ENCODE assay signal across 23 cellular contexts in genomic region chr3:141204343-141204742, GRCh38. TPM values are rescaled to one million over a fixed set of nuclear protein-coding genes. Genes with fewer than 3 reads are reported as not detected.
DNase-seq lines count a peak whose midpoint lies in the region; ATAC-seq, FAIRE-seq and TF ChIP-seq lines count a peak whose summit lies in the region.
"Had no signal": no experiment of that assay in that cellular context is flagged by ENCODE, and none has a peak within 500 bp of the region (broad histone marks: within the 10 kb centered on the region; RNA-seq: fewer than 3 reads in every experiment).

No MANE protein-coding gene starts in this region.

- no peaks in the 10 kb centered on the region for H3K36me3 ChIP-seq in Karpas-422 (ENCODE audit: insufficient read depth, low read length)
- no peaks in the 10 kb centered on the region for H3K36me3 ChIP-seq in K562 (ENCODE audit: control insufficient read depth, insufficient read depth, low read length)
- H3K36me3 ChIP-seq: BE2C, HAP-1 had no signal

- peaks cover 2% of the 10 kb centered on the region for H3K27me3 Mint-ChIP-seq in glutamatergic neuron (ENCODE audit: unreplicated experiment)

- H3K9ac ChIP-seq in Karpas-422 (ENCODE audit: low read length) = no peak overlapping the region
- H3K9ac ChIP-seq in K562 (ENCODE audit: insufficient read depth in 1 of 2, low read depth in 2 of 2, low read length in 2 of 2) = no peak overlapping the region; a peak in 1 of 4 replicates

- peak; percentile 14 for DNase-seq in Karpas-422
- DNase-seq in K562 (ENCODE audit: extremely low read depth in 1 of 4, low spot score in 3 of 4) = no peak
- no peak for DNase-seq in glutamatergic neuron
- DNase-seq in stimulated activated effector memory CD8-positive, alpha-beta T cell treated with anti-CD3 and anti-CD28 coated beads, Interleukin-12 subunit alpha, Interleukin-12 subunit beta, amount 100 ng/mL, for 72 hours (ENCODE audit: low spot score in 2 of 2) = no peak
- no peak for DNase-seq in GOT3 (lab: John Stamatoyannopoulos, UW)
- no peak for DNase-seq in posterior vena cava (ENCODE audit: low spot score)
- DNase-seq: ACHN; BE2C; C1 segment of cervical spinal cord; CD4-positive, CD25-positive, alpha-beta regulatory T cell; CD8-positive, alpha-beta memory T cell; COR-L47; DMS 273 treated with DMSO at 0.1 percent for 48 hours; DMS53; DND-41; EL had no signal

- no peak for TF ChIP-seq EP300 in K562 (IDR thresholded peaks at IDR 0.05; ENCODE audit: low read length)

- H3K9me3 Mint-ChIP-seq in glutamatergic neuron (ENCODE audit: unreplicated experiment) = peaks cover 3% of the 10 kb centered on the region
- H3K9me3 Mint-ChIP-seq in stimulated activated effector memory CD8-positive, alpha-beta T cell treated with anti-CD3 and anti-CD28 coated beads, Interleukin-12 subunit alpha, Interleukin-12 subunit beta, amount 100 ng/mL, for 72 hours = no peaks in the 10 kb centered on the region
- H3K9me3 Mint-ChIP-seq: CD8-positive, alpha-beta memory T cell; IgD-negative memory B cell had no signal

- intact Hi-C loops in K562 (cut with micrococcal nuclease) (no loop called here), posterior vena cava (cut with DNase I) (no loop called here)

- no peaks in the 10 kb centered on the region for H3K4me1 ChIP-seq in Karpas-422 (ENCODE audit: low read length)
- no peaks in the 10 kb centered on the region; a peak in 1 of 5 replicates for H3K4me1 ChIP-seq in K562 (replicated peaks in 1 of 2; ENCODE audit: control insufficient read depth in 2 of 2, insufficient read depth in 2 of 2, low read length in 2 of 2)
- H3K4me1 ChIP-seq: BE2C, HAP-1 had no signal

- no peak for TF ChIP-seq RAD21 in K562 (CRISPR knock-in tag; conservative IDR thresholded peaks at IDR 0.05 in 1 of 2, IDR thresholded peaks at IDR 0.05 in 1 of 2)

- CTCF ChIA-PET in K562 (lab: Yijun Ruan, JAX; ENCODE audit: low intra/inter-chr PET ratio) = no interaction called here

- no peaks in the 10 kb centered on the region for H4K20me1 ChIP-seq in Karpas-422 (ENCODE audit: insufficient read depth, low read depth, low read length)
- no peaks in the 10 kb centered on the region for H4K20me1 ChIP-seq in K562 (replicated peaks; ENCODE audit: control insufficient read depth, insufficient read depth, low read length)

- ATAC-seq in K562 (no peak), GM21717 (IDR thresholded peaks at IDR 0.05; ENCODE audit: unreplicated experiment) (no peak)
- peak; percentile 51 for ATAC-seq in stimulated activated effector memory CD8-positive, alpha-beta T cell treated with anti-CD3 and anti-CD28 coated beads, Interleukin-12 subunit alpha, Interleukin-12 subunit beta, amount 100 ng/mL, for 72 hours
- ATAC-seq: HepG2 had no signal

- no peaks in the 10 kb centered on the region for H3K79me2 ChIP-seq in Karpas-422 (ENCODE audit: low read length)
- no peaks in the 10 kb centered on the region for H3K79me2 ChIP-seq in K562 (ENCODE audit: control insufficient read depth, insufficient read depth, low read length)

- 3% methylated on average over 4 of the region's 4 CpGs for WGBS in K562 (ENCODE audit: insufficient coverage, low coverage, missing lambda C conversion rate)

- no peaks in the 10 kb centered on the region for H3K9me1 ChIP-seq in K562 (ENCODE audit: control insufficient read depth, insufficient read depth, low read length)

- no peak for TF ChIP-seq POLR2A in K562 (conservative IDR thresholded peaks at IDR 0.05)

- POLR2A ChIA-PET in K562 (lab: Yijun Ruan, JAX) = no interaction called here

- no peak overlapping the region for H3K4me3 Mint-ChIP-seq in glutamatergic neuron (ENCODE audit: unreplicated experiment)
- H3K4me3 Mint-ChIP-seq in stimulated activated effector memory CD8-positive, alpha-beta T cell treated with anti-CD3 and anti-CD28 coated beads, Interleukin-12 subunit alpha, Interleukin-12 subunit beta, amount 100 ng/mL, for 72 hours = no peak overlapping the region
- H3K4me3 Mint-ChIP-seq: CD4-positive, CD25-positive, alpha-beta regulatory T cell; CD8-positive, alpha-beta memory T cell; IgD-negative memory B cell had no signal

- no peak overlapping the region for H2AFZ ChIP-seq in Karpas-422 (ENCODE audit: low read length)
- H2AFZ ChIP-seq in K562 (ENCODE audit: low read depth, low read length) = 0 out of 2 replicates have a peak overlapping the region, but pooled peaks have one; percentile 9

- H3K36me3 Mint-ChIP-seq in glutamatergic neuron (ENCODE audit: unreplicated experiment) = no peaks in the 10 kb centered on the region
- H3K36me3 Mint-ChIP-seq in stimulated activated effector memory CD8-positive, alpha-beta T cell treated with anti-CD3 and anti-CD28 coated beads, Interleukin-12 subunit alpha, Interleukin-12 subunit beta, amount 100 ng/mL, for 72 hours = no peaks in the 10 kb centered on the region
- H3K36me3 Mint-ChIP-seq: CD4-positive, CD25-positive, alpha-beta regulatory T cell; CD8-positive, alpha-beta memory T cell; IgD-negative memory B cell had no signal

- peak overlapping the region; percentile 14 for H3K27ac Mint-ChIP-seq in glutamatergic neuron (ENCODE audit: unreplicated experiment)
- H3K27ac Mint-ChIP-seq in stimulated activated effector memory CD8-positive, alpha-beta T cell treated with anti-CD3 and anti-CD28 coated beads, Interleukin-12 subunit alpha, Interleukin-12 subunit beta, amount 100 ng/mL, for 72 hours = peak overlapping the region; percentile 23
- H3K27ac Mint-ChIP-seq: IgD-negative memory B cell had no signal

- BruUV-seq in K562 (replicated peaks; lab: Mats Ljungman, UMichigan) = no TSS peak

- H3K9me2 ChIP-seq in Karpas-422 (replicated peaks; ENCODE audit: insufficient read depth, low read length) = no peaks in the 10 kb centered on the region

- no peak overlapping the region for H3K27ac ChIP-seq in Karpas-422 (ENCODE audit: low read length)
- no peak overlapping the region for H3K27ac ChIP-seq in K562 (ENCODE audit: extremely low read depth, low read depth, low read length)

- no peak overlapping the region for H3K4me3 ChIP-seq in Karpas-422 (ENCODE audit: low read length)
- no peak overlapping the region for H3K4me3 ChIP-seq in K562
- H3K4me3 ChIP-seq: HAP-1 had no signal

- H3K9me3 ChIP-seq in Karpas-422 (ENCODE audit: low read length) = no peaks in the 10 kb centered on the region
- H3K9me3 ChIP-seq in K562 (replicated peaks; ENCODE audit: control insufficient read depth, insufficient read depth, low read depth, low read length) = no peaks in the 10 kb centered on the region
- H3K9me3 ChIP-seq: BE2C, HAP-1 had no signal

- no peak for FAIRE-seq in K562 (lab: Jason Lieb, UNC)
- FAIRE-seq: A204.1, G401.6, GM12891, HepG2 had no signal

- H3K4me2 ChIP-seq in Karpas-422 (ENCODE audit: low read depth, low read length, poor library complexity, severe bottlenecking) (no peak overlapping the region), K562 (ENCODE audit: insufficient read depth, low read length) (no peak overlapping the region)

- in situ Hi-C loops in K562 (cut with MboI) = no loop called here

- TF ChIP-seq CTCF in K562 (IDR thresholded peaks at IDR 0.05 in 2 of 3, conservative IDR thresholded peaks at IDR 0.05 in 1 of 3; ENCODE audit: insufficient read depth in 2 of 3, low read depth in 1 of 3, low read length in 3 of 3) (no peak), glutamatergic neuron (IDR thresholded peaks at IDR 0.05; ENCODE audit: partially characterized antibody, unreplicated experiment) (no peak)

- H3K27me3 ChIP-seq in Karpas-422 (ENCODE audit: low read length) (no peaks in the 10 kb centered on the region), K562 (ENCODE audit: control insufficient read depth in 2 of 2, insufficient read depth in 2 of 2, low read length in 2 of 2) (peaks cover 2 to 9% of the 10 kb centered on the region in 2 experiments; a peak in 4 of 5 replicates)
- H3K27me3 ChIP-seq: BE2C had no signal

- H3K4me1 Mint-ChIP-seq in glutamatergic neuron (ENCODE audit: low read depth, unreplicated experiment) = no peaks in the 10 kb centered on the region
- no peaks in the 10 kb centered on the region for H3K4me1 Mint-ChIP-seq in stimulated activated effector memory CD8-positive, alpha-beta T cell treated with anti-CD3 and anti-CD28 coated beads, Interleukin-12 subunit alpha, Interleukin-12 subunit beta, amount 100 ng/mL, for 72 hours
- H3K4me1 Mint-ChIP-seq: CD4-positive, CD25-positive, alpha-beta regulatory T cell; CD8-positive, alpha-beta memory T cell; IgD-negative memory B cell had no signal

RNA-seq across cellular contexts. Expression of gene PXYLP1, which starts 27.3 kb away (rescaled TPM):
- total RNA-seq in Karpas-422 (2014; rRNA removed; shearing (Covaris generic); ENCODE audit: low replicate concordance) = 1.7 and 4.6 TPM in 2 replicates
- 2.6 and 4.2 TPM in 2 replicates for total RNA-seq in K562 (2011; cell fraction: chromatin; rRNA removed; ENCODE audit: low replicate concordance)
- total RNA-seq in K562 (2011; cell fraction: nucleolus; rRNA removed) = 1.2 and 2.4 TPM in 2 replicates
- 3.6 and 3.7 TPM in 2 replicates for total RNA-seq in K562 (2011; cell fraction: nucleoplasm; rRNA removed)
- 0.98 and 1.1 TPM in 2 replicates for total RNA-seq in K562 (2014; rRNA removed)
- 1.5 and 1.6 TPM in 2 replicates for total RNA-seq in K562 (2014; rRNA removed; fragmentation: Illumina TruSeq; extraction: Trizol)
- 0.98 and 1.0 TPM in 2 replicates for total RNA-seq in K562 (2015; rRNA removed; fragmentation: Illumina TruSeq; extraction: Trizol)
- 1.3 and 1.7 TPM in 2 replicates for total RNA-seq in K562 (2021)
- 1.6 and 2.7 TPM in 2 replicates for polyA plus RNA-seq in K562 (2011; rRNA removed)
- polyA plus RNA-seq in K562 (2011; cell fraction: cytosol; rRNA removed) = 1.1 and 2.9 TPM in 2 replicates
- 2.8 and 5.7 TPM in 2 replicates for polyA plus RNA-seq in K562 (2011; cell fraction: nucleus; rRNA removed)
- 1.7 and 2.0 TPM in 2 replicates for polyA plus RNA-seq in K562 (2012)
- polyA plus RNA-seq in K562 (2014; fragmentation: Illumina TruSeq; extraction: Trizol) = 1.3 and 1.9 TPM in 2 replicates
- polyA plus RNA-seq in K562 (2014; fragmentation: Nextera tagmentation; extraction: Ambion mirVana) = 1 to 10 TPM in 1 of 2 experiments, under 1 TPM in 1; 0.80 to 1.1 TPM
- polyA plus RNA-seq in K562 (2014; rRNA removed) = 1.5 and 2.9 TPM in 2 replicates
- polyA minus RNA-seq in K562 (2011; rRNA and poly(A)+ RNA removed) = 1.3 and 5.2 TPM in 2 replicates
- polyA minus RNA-seq in K562 (2011; cell fraction: cytosol; rRNA and poly(A)+ RNA removed) = 1.2 and 1.3 TPM in 2 replicates
- 2.0 and 2.3 TPM in 2 replicates for polyA minus RNA-seq in K562 (2011; cell fraction: nucleus; rRNA and poly(A)+ RNA removed)
- total RNA-seq in glutamatergic neuron (ENCODE audit: unreplicated experiment) = 42.7 TPM
- 10 to 100 TPM; 11.0 to 13.8 TPM for total RNA-seq in posterior vena cava
